8 cellular contexts compared by ENCODE assay signal in genomic region chr6:142946924-142947701, GRCh38. TPM values are rescaled to one million over a fixed set of nuclear protein-coding genes. Genes with fewer than 3 reads are reported as not detected.
A peak's percentile ranks its signal among the peaks of the same experiment; 100 is the strongest.
DNase-seq lines count a peak whose midpoint lies in the region; ATAC-seq, FAIRE-seq and TF ChIP-seq lines count a peak whose summit lies in the region.

No MANE protein-coding gene starts in this region.

- POLR2A ChIA-PET in A549 (lab: Yijun Ruan, JAX) = no interaction called here

- peaks cover 5% of the 10 kb centered on the region for H3K27me3 ChIP-seq in neural cell (ENCODE audit: insufficient read depth, low read depth, low read length)

- H3K9ac ChIP-seq in neural cell (ENCODE audit: low read length) = peak overlapping the region; percentile 100

- peaks cover 13% of the 10 kb centered on the region for H3F3A ChIP-seq in neural cell (ENCODE audit: insufficient read depth, low read length, poor library complexity, severe bottlenecking)

- TF ChIP-seq EP300 in A549 (IDR thresholded peaks at IDR 0.05) = no peak
- no peak for TF ChIP-seq EP300 in neural cell (conservative IDR thresholded peaks at IDR 0.05; ENCODE audit: poor library complexity, severe bottlenecking)

- peaks cover 22% of the 10 kb centered on the region for H3K4me1 ChIP-seq in A549

- TF ChIP-seq CTCF in A549 (IDR thresholded peaks at IDR 0.05) = no peak
- TF ChIP-seq CTCF in fibroblast of the aortic adventitia (IDR thresholded peaks at IDR 0.05; ENCODE audit: insufficient read depth, low read length) = no peak
- TF ChIP-seq CTCF in neural cell (IDR thresholded peaks at IDR 0.05; ENCODE audit: poor library complexity, severe bottlenecking) = no peak

- peak overlapping the region; percentile 87 for H3K4me3 ChIP-seq in A549
- peak overlapping the region; percentile 99 for H3K4me3 ChIP-seq in fibroblast of the aortic adventitia (ENCODE audit: low read depth, low read length)
- peak overlapping the region; percentile 89 for H3K4me3 ChIP-seq in neural cell (ENCODE audit: low read length)

- H3K9me3 ChIP-seq in A549 = no peaks in the 10 kb centered on the region
- H3K9me3 ChIP-seq in neural cell (ENCODE audit: low read length) = no peaks in the 10 kb centered on the region

- peaks cover 10% of the 10 kb centered on the region for H3K79me2 ChIP-seq in neural cell (replicated peaks; ENCODE audit: insufficient read depth, low read length)

- peak overlapping the region; percentile 24 for H2AFZ ChIP-seq in neural cell (ENCODE audit: low read depth, low read length)

- ATAC-seq in A549 = peak; percentile 36 to 73
- ATAC-seq in GM18861 (IDR thresholded peaks at IDR 0.05; ENCODE audit: unreplicated experiment) = peak; percentile 45
- peak; percentile 36 for ATAC-seq in HG03060 (IDR thresholded peaks at IDR 0.05; ENCODE audit: low read depth, unreplicated experiment)

- TF ChIP-seq POLR2A in A549 (IDR thresholded peaks at IDR 0.05; ENCODE audit: low read length) = no peak

- H3K27ac ChIP-seq in A549 (peak overlapping the region; percentile 83 to 93), neural cell (ENCODE audit: low read length) (peak overlapping the region; percentile 99)

- CTCF ChIA-PET in A549 (lab: Yijun Ruan, JAX) = no interaction called here

- H3K36me3 ChIP-seq in neural cell (ENCODE audit: insufficient read depth, low read length) = no peaks in the 10 kb centered on the region

- no peaks in the 10 kb centered on the region for H3K9me2 ChIP-seq in neural cell (ENCODE audit: insufficient read depth, low read length)

- TF ChIP-seq RAD21 in A549 (conservative IDR thresholded peaks at IDR 0.05 in 1 of 2, IDR thresholded peaks at IDR 0.05 in 1 of 2) (no peak; a peak in 1 of 5 replicates), neural cell (conservative IDR thresholded peaks at IDR 0.05) (no peak)

- DNase-seq in A549 (ENCODE audit: low read depth in 1 of 2, low spot score in 1 of 2) (peak; percentile 54 to 64), RKO (ENCODE audit: low spot score) (peak; percentile 89), fibroblast of the aortic adventitia (ENCODE audit: low read depth) (peak; percentile 73), stromal cell of bone marrow (ENCODE audit: low read depth) (peak; percentile 49)
- DNase-seq in activated T-helper 9 cell treated with anti-CD3 and anti-CD28 coated beads, Interleukin-2, amount 50 U/mL, for 16 hours (ENCODE audit: low read depth) = peak; percentile 81

- peak overlapping the region; percentile 76 for H3K4me2 ChIP-seq in A549
- peak overlapping the region; percentile 93 for H3K4me2 ChIP-seq in neural cell (ENCODE audit: low read length)

- no peaks in the 10 kb centered on the region for H4K20me1 ChIP-seq in neural cell (ENCODE audit: insufficient read depth)

- 4% methylated on average over 9 of the region's 76 CpGs for WGBS in A549 (ENCODE audit: missing lambda C conversion rate)

- no peak for FAIRE-seq in A549 (lab: Jason Lieb, UNC)

TF ChIP-seq in A549, 52 proteins besides CTCF, POLR2A, EP300 and RAD21:
- TF ChIP-seq, protein P1, sequence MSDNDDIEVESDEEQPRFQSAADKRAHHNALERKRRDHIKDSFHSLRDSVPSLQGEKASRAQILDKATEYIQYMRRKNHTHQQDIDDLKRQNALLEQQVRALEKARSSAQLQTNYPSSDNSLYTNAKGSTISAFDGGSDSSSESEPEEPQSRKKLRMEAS (IDR thresholded peaks at IDR 0.05) = peak; percentile 64; the same call in 1 of the 2 replicates
- TF ChIP-seq TFCP2L1 (CRISPR knock-in tag; IDR thresholded peaks at IDR 0.05) (0 out of 2 replicates have a peak, but pooled peaks have one; percentile 23), HEYL (CRISPR knock-in tag; IDR thresholded peaks at IDR 0.05) (no peak), HDAC2 (IDR thresholded peaks at IDR 0.05) (no peak), HES2 (IDR thresholded peaks at IDR 0.05) (no peak), RARB (CRISPR knock-in tag; IDR thresholded peaks at IDR 0.05) (no peak), ESRRA (IDR thresholded peaks at IDR 0.05; ENCODE audit: borderline replicate concordance, low read length) (no peak), NPAS2 (CRISPR knock-in tag; IDR thresholded peaks at IDR 0.05; ENCODE audit: borderline replicate concordance) (no peak), PHF8 (IDR thresholded peaks at IDR 0.05; ENCODE audit: borderline replicate concordance, low read depth) (no peak), E2F6 (IDR thresholded peaks at IDR 0.05; ENCODE audit: borderline replicate concordance, low read depth) (0 out of 2 replicates have a peak, but pooled peaks have one; percentile 67), ATOH8 (CRISPR knock-in tag; IDR thresholded peaks at IDR 0.05; ENCODE audit: low read depth) (no peak)

TF ChIP-seq in neural cell, 6 proteins besides CTCF, POLR2A, EP300 and RAD21:
- TF ChIP-seq POLR2AphosphoS5 (IDR thresholded peaks at IDR 0.05) (no peak), SMC3 (conservative IDR thresholded peaks at IDR 0.05; ENCODE audit: poor library complexity) (no peak), TAF1 (IDR thresholded peaks at IDR 0.05; ENCODE audit: low read depth) (no peak), EZH2 (IDR thresholded peaks at IDR 0.05; ENCODE audit: borderline replicate concordance, insufficient read depth, low read length, poor library complexity, severe bottlenecking) (no peak), MXI1 (conservative IDR thresholded peaks at IDR 0.05; ENCODE audit: poor library complexity, severe bottlenecking) (no peak)
- TF ChIP-seq, protein P2, sequence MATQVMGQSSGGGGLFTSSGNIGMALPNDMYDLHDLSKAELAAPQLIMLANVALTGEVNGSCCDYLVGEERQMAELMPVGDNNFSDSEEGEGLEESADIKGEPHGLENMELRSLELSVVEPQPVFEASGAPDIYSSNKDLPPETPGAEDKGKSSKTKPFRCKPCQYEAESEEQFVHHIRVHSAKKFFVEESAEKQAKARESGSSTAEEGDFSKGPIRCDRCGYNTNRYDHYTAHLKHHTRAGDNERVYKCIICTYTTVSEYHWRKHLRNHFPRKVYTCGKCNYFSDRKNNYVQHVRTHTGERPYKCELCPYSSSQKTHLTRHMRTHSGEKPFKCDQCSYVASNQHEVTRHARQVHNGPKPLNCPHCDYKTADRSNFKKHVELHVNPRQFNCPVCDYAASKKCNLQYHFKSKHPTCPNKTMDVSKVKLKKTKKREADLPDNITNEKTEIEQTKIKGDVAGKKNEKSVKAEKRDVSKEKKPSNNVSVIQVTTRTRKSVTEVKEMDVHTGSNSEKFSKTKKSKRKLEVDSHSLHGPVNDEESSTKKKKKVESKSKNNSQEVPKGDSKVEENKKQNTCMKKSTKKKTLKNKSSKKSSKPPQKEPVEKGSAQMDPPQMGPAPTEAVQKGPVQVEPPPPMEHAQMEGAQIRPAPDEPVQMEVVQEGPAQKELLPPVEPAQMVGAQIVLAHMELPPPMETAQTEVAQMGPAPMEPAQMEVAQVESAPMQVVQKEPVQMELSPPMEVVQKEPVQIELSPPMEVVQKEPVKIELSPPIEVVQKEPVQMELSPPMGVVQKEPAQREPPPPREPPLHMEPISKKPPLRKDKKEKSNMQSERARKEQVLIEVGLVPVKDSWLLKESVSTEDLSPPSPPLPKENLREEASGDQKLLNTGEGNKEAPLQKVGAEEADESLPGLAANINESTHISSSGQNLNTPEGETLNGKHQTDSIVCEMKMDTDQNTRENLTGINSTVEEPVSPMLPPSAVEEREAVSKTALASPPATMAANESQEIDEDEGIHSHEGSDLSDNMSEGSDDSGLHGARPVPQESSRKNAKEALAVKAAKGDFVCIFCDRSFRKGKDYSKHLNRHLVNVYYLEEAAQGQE (IDR thresholded peaks at IDR 0.05; ENCODE audit: borderline replicate concordance) = no peak

RNA-seq across cellular contexts. Expression of gene HIVEP2, which starts 2.1 kb away (rescaled TPM):
- polyA plus RNA-seq in A549 (2011; rRNA removed) (2.6 and 5.1 TPM in 2 replicates), A549 (2017; fragmentation: RNase III; extraction: RNeasy Plus Mini Kit Qiagen cat#74134 plus additional on column Dnase treatment) (1.8 to 2.3 TPM (median 2.2 TPM) in 3 replicates), neural cell (6.0 and 6.9 TPM in 2 replicates)
- polyA plus RNA-seq in A549 (2012; cell fraction: cytosol; rRNA removed) = 0.54 and 0.78 TPM in 2 replicates
- polyA plus RNA-seq in A549 (2012; cell fraction: nucleus; rRNA removed) = 0.94 and 1.3 TPM in 2 replicates
- polyA minus RNA-seq in A549 (2011; rRNA and poly(A)+ RNA removed) = 7.3 and 7.7 TPM in 2 replicates
- total RNA-seq in fibroblast of the aortic adventitia (ENCODE audit: low replicate concordance) = 11.5 and 23.1 TPM in 2 replicates
- 43.3 and 51.5 TPM in 2 replicates for polyA minus RNA-seq in neural cell

Comparison
In these comparisons a context has a peak if more than half of its experiments do, and no peak if none do; other contexts are left out.
1. Peak in every context shown above with its lines: DNase-seq, ATAC-seq, H3K4me3 ChIP-seq and H3K27ac ChIP-seq.